Comparison of ENCODE assay signal across 11 cellular contexts in genomic region chr9:92590386-92590785, GRCh38. TPM values are rescaled to one million over a fixed set of nuclear protein-coding genes. Genes with fewer than 3 reads are reported as not detected.
DNase-seq lines count a peak whose midpoint lies in the region; ATAC-seq, FAIRE-seq and TF ChIP-seq lines count a peak whose summit lies in the region.
"Had no signal": no experiment of that assay in that cellular context is flagged by ENCODE, and none has a peak within 500 bp of the region (broad histone marks: within the 10 kb centered on the region; RNA-seq: fewer than 3 reads in every experiment).

No MANE protein-coding gene starts in this region.

- in situ Hi-C loops in HepG2 (cut with HindIII; ENCODE audit: extremely low pct_ligation_motif_present, low pct_unique_long_range_greater_than_20kb): no loop called here

- H3K4me1 Mint-ChIP-seq in CD8-positive, alpha-beta T cell (ENCODE audit: low read depth): no peaks in the 10 kb centered on the region

- TF ChIP-seq EP300 in HepG2 (IDR thresholded peaks at IDR 0.05; ENCODE audit: low read depth in 2 of 2, low read length in 2 of 2): no peak
- TF ChIP-seq EP300 in HepG2 (CRISPR knock-in tag; IDR thresholded peaks at IDR 0.05; ENCODE audit: borderline replicate concordance): no peak

- TF ChIP-seq CTCF in liver (IDR thresholded peaks at IDR 0.05; ENCODE audit: low read depth, low read length, missing input control) (no peak), HepG2 (CRISPR knock-in tag; IDR thresholded peaks at IDR 0.05) (no peak)
- TF ChIP-seq CTCF in CD8-positive, alpha-beta T cell (IDR thresholded peaks at IDR 0.05): no peak

- H3K36me3 ChIP-seq in liver (ENCODE audit: control insufficient read depth in 4 of 4, insufficient read depth in 3 of 4, low read depth in 1 of 4, low read length in 3 of 4) (no peaks in the 10 kb centered on the region), HepG2 (replicated peaks in 1 of 2; ENCODE audit: control insufficient read depth in 1 of 2, insufficient read depth in 2 of 2, low read length in 2 of 2) (no peaks in the 10 kb centered on the region)
- no peaks in the 10 kb centered on the region for H3K36me3 ChIP-seq in CD8-positive, alpha-beta T cell (ENCODE audit: insufficient read depth, low read length)
- H3K36me3 ChIP-seq: WERI-Rb-1 had no signal

- H3K36me3 Mint-ChIP-seq in CD8-positive, alpha-beta T cell: no peaks in the 10 kb centered on the region

- no peak overlapping the region for H3K4me2 ChIP-seq in HepG2 (ENCODE audit: low read depth, low read length)

- H3K4me3 ChIP-seq in liver (ENCODE audit: low read depth in 1 of 3, low read length in 3 of 3) (no peak overlapping the region), HepG2 (replicated peaks in 1 of 3; ENCODE audit: insufficient read depth in 1 of 3, low read depth in 2 of 3, low read length in 3 of 3) (no peak overlapping the region)
- no peak overlapping the region for H3K4me3 ChIP-seq in CD8-positive, alpha-beta T cell (ENCODE audit: low read depth, low read length)

- POLR2A ChIA-PET in HepG2 (lab: Yijun Ruan, JAX): no interaction called here
- POLR2A ChIA-PET in CD8-positive, alpha-beta T cell (lab: Charles Lee): no interaction called here

- H3K9ac ChIP-seq in liver (ENCODE audit: low read depth in 1 of 2, low read length in 2 of 2): no peak overlapping the region
- no peak overlapping the region for H3K9ac ChIP-seq in HepG2 (ENCODE audit: insufficient read depth, low read depth, low read length)

- TF ChIP-seq RAD21 in liver (IDR thresholded peaks at IDR 0.05) (peak; percentile 11 to 37), HepG2 (CRISPR knock-in tag; IDR thresholded peaks at IDR 0.05) (no peak)

- CTCF ChIA-PET in HepG2 (lab: Yijun Ruan, JAX; ENCODE audit: low intra/inter-chr PET ratio, low total read pairs): no interaction called here
- CTCF ChIA-PET in CD8-positive, alpha-beta T cell (lab: Charles Lee): no interaction called here

- H3K27me3 ChIP-seq in liver (ENCODE audit: control insufficient read depth in 4 of 4, insufficient read depth in 4 of 4, low read length in 3 of 4) (no peaks in the 10 kb centered on the region), HepG2 (ENCODE audit: control insufficient read depth in 1 of 2, insufficient read depth in 2 of 2, low read length in 2 of 2) (no peaks in the 10 kb centered on the region)
- no peaks in the 10 kb centered on the region for H3K27me3 ChIP-seq in CD8-positive, alpha-beta T cell (ENCODE audit: insufficient read depth, low read length)

- no peak for TF ChIP-seq POLR2A in HepG2 (IDR thresholded peaks at IDR 0.05; ENCODE audit: insufficient read depth in 1 of 2, low read depth in 2 of 2, low read length in 2 of 2)

- no peak for ATAC-seq in HepG2
- no peak for ATAC-seq in GM21825 (IDR thresholded peaks at IDR 0.05; ENCODE audit: unreplicated experiment)
- no peak for ATAC-seq in GM21381 (IDR thresholded peaks at IDR 0.05; ENCODE audit: unreplicated experiment)
- ATAC-seq in GM18511 (IDR thresholded peaks at IDR 0.05; ENCODE audit: unreplicated experiment): no peak
- ATAC-seq in CD8-positive, alpha-beta T cell: no peak

- H2AFZ ChIP-seq in HepG2 (ENCODE audit: low read length): no peak overlapping the region

- intact Hi-C loops in HepG2 (cut with micrococcal nuclease; ENCODE audit: unreplicated experiment): no loop called here
- intact Hi-C loops in CD8-positive, alpha-beta T cell (cut with DNase I, micrococcal nuclease): no loop called here

- H3K27ac Mint-ChIP-seq in CD8-positive, alpha-beta T cell: no peak overlapping the region
- H3K27ac Mint-ChIP-seq: activated naive CD4-positive, alpha-beta T cell treated with anti-CD3 and anti-CD28 coated beads for 36 hours had no signal

- peaks cover 5% of the 10 kb centered on the region for H3K9me3 Mint-ChIP-seq in CD8-positive, alpha-beta T cell

- 67% methylated on average over 3 of the region's 3 CpGs for WGBS in liver
- WGBS in HepG2 (ENCODE audit: low lambda C conversion rate): 76% methylated on average over 3 of the region's 3 CpGs

- no peaks in the 10 kb centered on the region for H3K9me3 ChIP-seq in liver (ENCODE audit: control insufficient read depth in 4 of 4, low read length in 3 of 4)
- H3K9me3 ChIP-seq in HepG2 (ENCODE audit: low read length): no peaks in the 10 kb centered on the region
- no peaks in the 10 kb centered on the region for H3K9me3 ChIP-seq in CD8-positive, alpha-beta T cell (ENCODE audit: low read length)

- DNase-seq in HepG2 (ENCODE audit: low spot score) (no peak), fibroblast of peridontal ligament (ENCODE audit: extremely low read depth) (peak; percentile 87), myocyte (ENCODE audit: low read depth) (peak; percentile 50)
- DNase-seq in CD8-positive, alpha-beta T cell: no peak
- DNase-seq: activated naive CD4-positive, alpha-beta T cell treated with anti-CD3 and anti-CD28 coated beads for 36 hours; NK-92 treated with Interleukin-12 subunit alpha and Interleukin-12 subunit beta, amount 100 ng/mL, for 24 hours; WERI-Rb-1 had no signal

- H3K27me3 Mint-ChIP-seq in CD8-positive, alpha-beta T cell (ENCODE audit: low read depth): no peaks in the 10 kb centered on the region

- no peak overlapping the region for H3K27ac ChIP-seq in liver (ENCODE audit: low read depth in 1 of 2, low read length in 2 of 2)
- no peak overlapping the region for H3K27ac ChIP-seq in HepG2 (ENCODE audit: extremely low read length, insufficient read depth, low read length)
- no peak overlapping the region for H3K27ac ChIP-seq in CD8-positive, alpha-beta T cell (ENCODE audit: low read depth, low read length)
- H3K27ac ChIP-seq: WERI-Rb-1 had no signal

- no peaks in the 10 kb centered on the region for H3K79me2 ChIP-seq in HepG2 (ENCODE audit: insufficient read depth, low read length)

- FAIRE-seq in HepG2 (lab: Jason Lieb, UNC): no peak

- H3K4me1 ChIP-seq in liver (ENCODE audit: control insufficient read depth in 4 of 4, insufficient read depth in 4 of 4, low read length in 3 of 4): peaks cover 0 to 2% (median 0%) of the 10 kb centered on the region in 4 donors
- H3K4me1 ChIP-seq in HepG2 (ENCODE audit: insufficient read depth, low read length): peaks cover 6% of the 10 kb centered on the region
- no peaks in the 10 kb centered on the region for H3K4me1 ChIP-seq in CD8-positive, alpha-beta T cell (ENCODE audit: insufficient read depth, low read length)

- no peaks in the 10 kb centered on the region for H4K20me1 ChIP-seq in HepG2 (ENCODE audit: insufficient read depth, low read length)

- no peak overlapping the region for H3K4me3 Mint-ChIP-seq in CD8-positive, alpha-beta T cell
- H3K4me3 Mint-ChIP-seq: activated naive CD4-positive, alpha-beta T cell treated with anti-CD3 and anti-CD28 coated beads for 36 hours had no signal

- BruUV-seq in HepG2 (replicated peaks; lab: Mats Ljungman, UMichigan): no TSS peak

TF ChIP-seq in liver, 16 proteins besides CTCF, POLR2A, EP300 and RAD21 (continues in another document):
- TF ChIP-seq NR2F2 (IDR thresholded peaks at IDR 0.05) (peak; percentile 15), FOXA2 (IDR thresholded peaks at IDR 0.05) (no peak), MAX (IDR thresholded peaks at IDR 0.05) (no peak), RXRA (IDR thresholded peaks at IDR 0.05) (peak in 1 of 2 donors; percentile 26), GABPA (IDR thresholded peaks at IDR 0.05 in 1 of 2, conservative IDR thresholded peaks at IDR 0.05 in 1 of 2) (no peak)

TF ChIP-seq in HepG2, 621 proteins besides CTCF, POLR2A, EP300 and RAD21 (continues in another document):
- TF ChIP-seq ZNF260 (CRISPR knock-in tag; IDR thresholded peaks at IDR 0.05; ENCODE audit: borderline replicate concordance, low read depth) (no peak), ZNF256 (CRISPR knock-in tag; conservative IDR thresholded peaks at IDR 0.05) (no peak), ZBTB34 (CRISPR knock-in tag; IDR thresholded peaks at IDR 0.05) (no peak)

RNA-seq across cellular contexts. Expression of gene ECM2, which starts 54.6 kb away (rescaled TPM):
- total RNA-seq in liver: 10 to 100 TPM; 16.5 to 42.0 TPM
- polyA plus RNA-seq in liver: 10 to 100 TPM; 11.6 to 14.1 TPM
- total RNA-seq in HepG2 (2016; rRNA removed; fragmentation: Illumina TruSeq; extraction: Trizol): not detected in 2 replicates
- total RNA-seq in HepG2 (2016; cell fraction: cytosol; rRNA removed; fragmentation: Illumina TruSeq; extraction: Trizol; ENCODE audit: low read depth): not detected in 2 replicates
- 0.13 TPM in 1 of 2 replicates, not detected in the other for total RNA-seq in HepG2 (2016; cell fraction: insoluble cytoplasmic fraction; rRNA removed; fragmentation: Illumina TruSeq; extraction: Trizol)
- not detected in 2 replicates for total RNA-seq in HepG2 (2016; cell fraction: membrane; rRNA removed; fragmentation: Illumina TruSeq; extraction: Trizol)
- total RNA-seq in HepG2 (2016; cell fraction: nucleus; rRNA removed; fragmentation: Illumina TruSeq; extraction: Trizol): not detected in 2 replicates
- 0.37 and 0.67 TPM in 2 replicates for polyA plus RNA-seq in HepG2 (2011; rRNA removed)
- 0.16 and 0.40 TPM in 2 replicates for polyA plus RNA-seq in HepG2 (2011; cell fraction: cytosol; rRNA removed)
- polyA plus RNA-seq in HepG2 (2011; cell fraction: nucleus; rRNA removed): 0.26 and 0.42 TPM in 2 replicates
- polyA plus RNA-seq in HepG2 (2012): 3.1 and 10.1 TPM in 2 replicates
- not detected in 2 replicates for polyA plus RNA-seq in HepG2 (2016; cell fraction: cytosol; fragmentation: Illumina TruSeq; extraction: Trizol; ENCODE audit: low read depth)
- polyA plus RNA-seq in HepG2 (2016; cell fraction: insoluble cytoplasmic fraction; fragmentation: Illumina TruSeq; extraction: Trizol; ENCODE audit: low read depth): not detected in 2 replicates
- polyA plus RNA-seq in HepG2 (2016; cell fraction: membrane; fragmentation: Illumina TruSeq; extraction: Trizol; ENCODE audit: low read depth): not detected in 2 replicates
- not detected in 2 replicates for polyA plus RNA-seq in HepG2 (2016; cell fraction: nucleus; fragmentation: Illumina TruSeq; extraction: Trizol; ENCODE audit: insufficient read depth, low read depth)
- polyA minus RNA-seq in HepG2 (2011; rRNA and poly(A)+ RNA removed; ENCODE audit: low replicate concordance): 0.26 and 0.58 TPM in 2 replicates
- polyA minus RNA-seq in HepG2 (2011; cell fraction: cytosol; rRNA and poly(A)+ RNA removed): 0.30 TPM in 1 of 2 replicates, not detected in the other
- 0.37 and 0.64 TPM in 2 replicates for polyA minus RNA-seq in HepG2 (2011; cell fraction: nucleus; rRNA and poly(A)+ RNA removed)
- 11.2 and 11.8 TPM in 2 replicates for total RNA-seq in myocyte
- polyA plus RNA-seq in myocyte (2012): 11.6 TPM
- total RNA-seq in CD8-positive, alpha-beta T cell: not detected
- total RNA-seq: activated naive CD4-positive, alpha-beta T cell treated with anti-CD3 and anti-CD28 coated beads for 36 hours had no signal

Comparison
In these comparisons a context has a peak if more than half of its experiments do, and no peak if none do; other contexts are left out.
1. RNA of gene ECM2, which starts 54.6 kb away (total RNA-seq): 16.5 to 42.0 TPM in liver and 11.2 to 11.8 TPM in myocyte; 0.13 TPM in HepG2 and not detected in CD8-positive, alpha-beta T cell; every median in the first group is over 10 times any median in the second.
2. DNase-seq: peak in fibroblast of peridontal ligament (single experiment) and myocyte (single experiment); none in HepG2 (single experiment) and CD8-positive, alpha-beta T cell (0 of 7).